ENCODE assay signal across 30 cellular contexts in genomic region chr17:16912021-16912962, GRCh38. TPM values are rescaled to one million over a fixed set of nuclear protein-coding genes. Genes with fewer than 3 reads are reported as not detected.
DNase-seq lines count a peak whose midpoint lies in the region; ATAC-seq, FAIRE-seq and TF ChIP-seq lines count a peak whose summit lies in the region.
"Had no signal": no experiment of that assay in that cellular context is flagged by ENCODE, and none has a peak within 500 bp of the region (broad histone marks: within the 10 kb centered on the region; RNA-seq: fewer than 3 reads in every experiment).

No MANE protein-coding gene starts in this region.

- 83 to 88% (median 86%) methylated on average over 15 to 17 of the region's 17 CpGs for WGBS in heart left ventricle, 4 donors
- 81 to 92% methylated on average over 11 to 17 of the region's 17 CpGs for whole genome bisulfite sequencing in endodermal cell (ENCODE audit: insufficient coverage in 1 of 2, insufficient read length in 1 of 2), 2 experiments
- WGBS in HepG2 (ENCODE audit: low lambda C conversion rate), result 15% methylated on average over 17 of the region's 17 CpGs

- TF ChIP-seq POLR2A in heart left ventricle (IDR thresholded peaks at IDR 0.05) (no peak), HepG2 (IDR thresholded peaks at IDR 0.05; ENCODE audit: insufficient read depth in 1 of 2, low read depth in 2 of 2, low read length in 2 of 2) (no peak)

- TF ChIP-seq RAD21 in HepG2 (CRISPR knock-in tag; IDR thresholded peaks at IDR 0.05), result no peak

- POLR2A ChIA-PET in HepG2 (lab: Yijun Ruan, JAX), result no interaction called here

- H3K4me2 ChIP-seq in HepG2 (ENCODE audit: low read depth, low read length), result no peak overlapping the region

- no peak for ATAC-seq in left ventricle myocardium superior
- no peak for ATAC-seq in heart left ventricle
- no peak for ATAC-seq in HepG2
- ATAC-seq in activated CD4-positive, CD25-positive, alpha-beta regulatory T cell treated with anti-CD3 and anti-CD28 coated beads, Interleukin-2, amount 50 U/mL, for 24 hours, result no peak
- ATAC-seq: GM12878; lower lobe of right lung; stimulated activated effector memory CD8-positive, alpha-beta T cell treated with anti-CD3 and anti-CD28 coated beads, Interleukin-12 subunit alpha, Interleukin-12 subunit beta, amount 100 ng/mL, for 72 hours had no signal

- no peak overlapping the region for H3K27ac Mint-ChIP-seq in endodermal cell
- H3K27ac Mint-ChIP-seq in osteocyte (ENCODE audit: unreplicated experiment), result no peak overlapping the region
- H3K27ac Mint-ChIP-seq: activated CD4-positive, alpha-beta T cell treated with anti-CD3 and anti-CD28 coated beads for 36 hours; CD14-positive monocyte; stimulated activated effector memory CD8-positive, alpha-beta T cell treated with anti-CD3 and anti-CD28 coated beads, Interleukin-12 subunit alpha, Interleukin-12 subunit beta, amount 100 ng/mL, for 72 hours had no signal

- H3K4me3 ChIP-seq in heart left ventricle (no peak overlapping the region), endodermal cell (ENCODE audit: low read length) (no peak overlapping the region), HepG2 (replicated peaks in 1 of 3; ENCODE audit: insufficient read depth in 1 of 3, low read depth in 2 of 3, low read length in 3 of 3) (no peak overlapping the region)
- H3K4me3 ChIP-seq: GM12878, lower lobe of right lung, Peyer's patch, skin epidermis, suprapubic skin had no signal

- no peaks in the 10 kb centered on the region for H3K9me3 Mint-ChIP-seq in endodermal cell
- no peaks in the 10 kb centered on the region for H3K9me3 Mint-ChIP-seq in osteocyte (ENCODE audit: unreplicated experiment)
- H3K9me3 Mint-ChIP-seq: brain; CD14-positive monocyte; stimulated activated effector memory CD8-positive, alpha-beta T cell treated with anti-CD3 and anti-CD28 coated beads, Interleukin-12 subunit alpha, Interleukin-12 subunit beta, amount 100 ng/mL, for 72 hours had no signal

- in situ Hi-C loops in HepG2 (cut with HindIII; ENCODE audit: extremely low pct_ligation_motif_present, low pct_unique_long_range_greater_than_20kb), result no loop called here

- intact Hi-C loops in left ventricle myocardium superior (cut with micrococcal nuclease) (no loop called here), heart left ventricle (cut with DNase I) (no loop called here), HepG2 (cut with micrococcal nuclease; ENCODE audit: unreplicated experiment) (no loop called here)

- H3K36me3 Mint-ChIP-seq in endodermal cell (ENCODE audit: low read depth) (no peaks in the 10 kb centered on the region), osteocyte (ENCODE audit: unreplicated experiment) (no peaks in the 10 kb centered on the region)
- H3K36me3 Mint-ChIP-seq: brain; CD14-positive monocyte; stimulated activated effector memory CD8-positive, alpha-beta T cell treated with anti-CD3 and anti-CD28 coated beads, Interleukin-12 subunit alpha, Interleukin-12 subunit beta, amount 100 ng/mL, for 72 hours had no signal

- no peak for TF ChIP-seq EP300 in HepG2 (IDR thresholded peaks at IDR 0.05; ENCODE audit: low read depth in 2 of 2, low read length in 2 of 2)
- no peak for TF ChIP-seq EP300 in HepG2 (CRISPR knock-in tag; IDR thresholded peaks at IDR 0.05; ENCODE audit: borderline replicate concordance)

- H3K36me3 ChIP-seq in heart left ventricle (no peaks in the 10 kb centered on the region), endodermal cell (ENCODE audit: control insufficient read depth, insufficient read depth, low read length) (no peaks in the 10 kb centered on the region), HepG2 (replicated peaks in 1 of 2; ENCODE audit: control insufficient read depth in 1 of 2, insufficient read depth in 2 of 2, low read length in 2 of 2) (no peaks in the 10 kb centered on the region)
- H3K36me3 ChIP-seq: lower lobe of right lung, neutrophil, Peyer's patch, suprapubic skin had no signal

- CTCF ChIA-PET in HepG2 (lab: Yijun Ruan, JAX; ENCODE audit: low intra/inter-chr PET ratio, low total read pairs), result no interaction called here

- no peaks in the 10 kb centered on the region for H3K27me3 Mint-ChIP-seq in endodermal cell (ENCODE audit: insufficient read depth)
- peaks cover 8% of the 10 kb centered on the region for H3K27me3 Mint-ChIP-seq in osteocyte (ENCODE audit: unreplicated experiment)

- no peaks in the 10 kb centered on the region for H3K27me3 ChIP-seq in heart left ventricle
- no peaks in the 10 kb centered on the region for H3K27me3 ChIP-seq in endodermal cell (ENCODE audit: control insufficient read depth, insufficient read depth, low read length, poor library complexity, severe bottlenecking)
- peaks cover 5 to 42% of the 10 kb centered on the region in 2 experiments; a peak in 4 of 5 replicates for H3K27me3 ChIP-seq in HepG2 (ENCODE audit: control insufficient read depth in 1 of 2, insufficient read depth in 2 of 2, low read length in 2 of 2)
- H3K27me3 ChIP-seq: Peyer's patch had no signal

- no peaks in the 10 kb centered on the region for H3K79me2 ChIP-seq in HepG2 (ENCODE audit: insufficient read depth, low read length)

- no peak overlapping the region for H3K9ac ChIP-seq in endodermal cell (ENCODE audit: extremely low read depth, low read length, poor library complexity, severe bottlenecking)
- no peak overlapping the region for H3K9ac ChIP-seq in HepG2 (ENCODE audit: insufficient read depth, low read depth, low read length)

- H3K4me1 Mint-ChIP-seq in endodermal cell (no peaks in the 10 kb centered on the region), osteocyte (ENCODE audit: unreplicated experiment) (no peaks in the 10 kb centered on the region)
- H3K4me1 Mint-ChIP-seq: CD14-positive monocyte had no signal

- DNase-seq in left ventricle myocardium superior (peak; percentile 14), heart left ventricle (no peak), endodermal cell (peak; percentile 39), osteocyte (ENCODE audit: extremely low spot score, unreplicated experiment) (peak; percentile 62), COR-L47 (lab: John Stamatoyannopoulos, UW) (no peak), HepG2 (ENCODE audit: low spot score) (no peak)
- DNase-seq: activated CD4-positive, alpha-beta T cell treated with anti-CD3 and anti-CD28 coated beads for 36 hours; effector CD8-positive, alpha-beta T cell; KG1; MV-4-11; NCI-H1694; NCI-H2171 treated with DMSO at 0.1 percent for 48 hours; NCI-H524 had no signal

- no peak overlapping the region for H3K27ac ChIP-seq in heart left ventricle
- H3K27ac ChIP-seq in endodermal cell (ENCODE audit: low read depth, low read length), result peak overlapping the region; percentile 92
- no peak overlapping the region for H3K27ac ChIP-seq in HepG2 (ENCODE audit: extremely low read length, insufficient read depth, low read length)
- H3K27ac ChIP-seq: lower lobe of right lung, neutrophil, Peyer's patch, skin epidermis, suprapubic skin had no signal

- BruUV-seq in HepG2 (replicated peaks; lab: Mats Ljungman, UMichigan), result no TSS peak

- H3K9me3 ChIP-seq in heart left ventricle (no peaks in the 10 kb centered on the region), endodermal cell (ENCODE audit: control insufficient read depth, low read length) (no peaks in the 10 kb centered on the region), HepG2 (ENCODE audit: low read length) (no peaks in the 10 kb centered on the region)
- H3K9me3 ChIP-seq: lower lobe of right lung, neutrophil, Peyer's patch, suprapubic skin had no signal

- no peaks in the 10 kb centered on the region for H4K20me1 ChIP-seq in HepG2 (ENCODE audit: insufficient read depth, low read length)

- TF ChIP-seq CTCF in heart left ventricle (IDR thresholded peaks at IDR 0.05) (no peak), endodermal cell (conservative IDR thresholded peaks at IDR 0.05) (no peak), osteocyte (IDR thresholded peaks at IDR 0.05) (no peak), HepG2 (CRISPR knock-in tag; IDR thresholded peaks at IDR 0.05) (no peak)

- FAIRE-seq in HepG2 (lab: Jason Lieb, UNC), result no peak
- FAIRE-seq: D721Med, GM12878, H54, HTR-8/SVneo, islet of Langerhans, TTC549 had no signal

- H3K4me3 Mint-ChIP-seq in endodermal cell (no peak overlapping the region), osteocyte (ENCODE audit: unreplicated experiment) (no peak overlapping the region)
- H3K4me3 Mint-ChIP-seq: activated CD4-positive, alpha-beta T cell treated with anti-CD3 and anti-CD28 coated beads for 36 hours; brain; CD14-positive monocyte; stimulated activated effector memory CD8-positive, alpha-beta T cell treated with anti-CD3 and anti-CD28 coated beads, Interleukin-12 subunit alpha, Interleukin-12 subunit beta, amount 100 ng/mL, for 72 hours had no signal

- no peak overlapping the region for H2AFZ ChIP-seq in HepG2 (ENCODE audit: low read length)

- H3K4me1 ChIP-seq in heart left ventricle (peaks cover 0 to 6% (median 0%) of the 10 kb centered on the region in 12 donors), endodermal cell (ENCODE audit: control insufficient read depth, insufficient read depth, low read length) (no peaks in the 10 kb centered on the region), HepG2 (ENCODE audit: insufficient read depth, low read length) (no peaks in the 10 kb centered on the region)
- H3K4me1 ChIP-seq: Peyer's patch, suprapubic skin had no signal

RNA-seq across cellular contexts. Expression of gene TNFRSF13B, which starts 59.6 kb away (rescaled TPM):
- not detected for total RNA-seq in left ventricle myocardium superior
- not detected for total RNA-seq in heart left ventricle
- not detected for polyA plus RNA-seq in heart left ventricle
- 1 to 10 TPM in 1 of 2 donors, under 1 TPM in 1; 0.97 to 1.6 TPM for total RNA-seq in endodermal cell
- polyA plus RNA-seq in endodermal cell (2013, experiment 1 of 2), result 0.21 TPM
- polyA plus RNA-seq in endodermal cell (2013, experiment 2 of 2), result 0.33 TPM
- not detected in 2 replicates for total RNA-seq in osteocyte
- total RNA-seq in HepG2 (2016; rRNA removed; fragmentation: Illumina TruSeq; extraction: Trizol), result not detected in 2 replicates
- not detected in 2 replicates for total RNA-seq in HepG2 (2016; cell fraction: cytosol; rRNA removed; fragmentation: Illumina TruSeq; extraction: Trizol; ENCODE audit: low read depth)
- total RNA-seq in HepG2 (2016; cell fraction: insoluble cytoplasmic fraction; rRNA removed; fragmentation: Illumina TruSeq; extraction: Trizol), result not detected in 2 replicates
- total RNA-seq in HepG2 (2016; cell fraction: membrane; rRNA removed; fragmentation: Illumina TruSeq; extraction: Trizol), result not detected in 2 replicates
- not detected in 2 replicates for total RNA-seq in HepG2 (2016; cell fraction: nucleus; rRNA removed; fragmentation: Illumina TruSeq; extraction: Trizol)
- not detected in 2 replicates for polyA plus RNA-seq in HepG2 (2011; rRNA removed)
- polyA plus RNA-seq in HepG2 (2011; cell fraction: cytosol; rRNA removed), result not detected in 2 replicates
- not detected in 2 replicates for polyA plus RNA-seq in HepG2 (2011; cell fraction: nucleus; rRNA removed)
- polyA plus RNA-seq in HepG2 (2012), result not detected in 2 replicates
- polyA plus RNA-seq in HepG2 (2016; cell fraction: cytosol; fragmentation: Illumina TruSeq; extraction: Trizol; ENCODE audit: low read depth), result not detected in 2 replicates
- not detected in 2 replicates for polyA plus RNA-seq in HepG2 (2016; cell fraction: insoluble cytoplasmic fraction; fragmentation: Illumina TruSeq; extraction: Trizol; ENCODE audit: low read depth)
- polyA plus RNA-seq in HepG2 (2016; cell fraction: membrane; fragmentation: Illumina TruSeq; extraction: Trizol; ENCODE audit: low read depth), result not detected in 2 replicates
- not detected in 2 replicates for polyA plus RNA-seq in HepG2 (2016; cell fraction: nucleus; fragmentation: Illumina TruSeq; extraction: Trizol; ENCODE audit: insufficient read depth, low read depth)
- 0.09 TPM in 1 of 2 replicates, not detected in the other for polyA minus RNA-seq in HepG2 (2011; rRNA and poly(A)+ RNA removed; ENCODE audit: low replicate concordance)
- polyA minus RNA-seq in HepG2 (2011; cell fraction: cytosol; rRNA and poly(A)+ RNA removed), result not detected in 2 replicates
- not detected in 2 replicates for polyA minus RNA-seq in HepG2 (2011; cell fraction: nucleus; rRNA and poly(A)+ RNA removed)
- total RNA-seq: activated CD4-positive, alpha-beta T cell treated with anti-CD3 and anti-CD28 coated beads for 36 hours; Daoy; pulmonary artery endothelial cell had no signal

Comparison
In these comparisons a context has a peak if more than half of its experiments do, and no peak if none do; other contexts are left out.
1. DNase-seq: peak in left ventricle myocardium superior (single experiment), endodermal cell (single experiment) and osteocyte (single experiment); none in heart left ventricle (0 of 5), COR-L47 (single experiment) and HepG2 (single experiment).